Comparison of ENCODE assay signal across 1 cellular context in genomic region chrX:153928846-153929245, GRCh38.
TF ChIP-seq lines count a peak whose summit lies in the region.

No MANE protein-coding gene starts in this region.

TF ChIP-seq in SK-N-SH, 30 proteins besides CTCF, POLR2A, EP300 and RAD21 (continued from another document):
- no peak for TF ChIP-seq ZBTB33 (IDR thresholded peaks at IDR 0.05; ENCODE audit: borderline replicate concordance, low read depth)
- TF ChIP-seq FOSL2 (IDR thresholded peaks at IDR 0.05; ENCODE audit: borderline replicate concordance, low read depth), result no peak
- TF ChIP-seq GATA2 (CRISPR knock-in tag; IDR thresholded peaks at IDR 0.05), result no peak
- no peak for TF ChIP-seq CHD2 (IDR thresholded peaks at IDR 0.05; ENCODE audit: low read length, partially characterized antibody)
- TF ChIP-seq PBX3 (IDR thresholded peaks at IDR 0.05), result no peak
- TF ChIP-seq POLR2AphosphoS5 (IDR thresholded peaks at IDR 0.05; ENCODE audit: low read depth, low read length), result no peak
